In genomic region chr19:35103614-35104013, GRCh38 we compare ENCODE assay signal across 6 cellular contexts. TPM values are rescaled to one million over a fixed set of nuclear protein-coding genes. Genes with fewer than 3 reads are reported as not detected.
"Had no signal": no experiment of that assay in that cellular context is flagged by ENCODE, and none has a peak within 500 bp of the region (broad histone marks: within the 10 kb centered on the region; RNA-seq: fewer than 3 reads in every experiment).

No MANE protein-coding gene starts in this region.

RNA-seq across cellular contexts. Expression of gene FXYD3, which starts 12.0 kb away (rescaled TPM):
- total RNA-seq: activated CD4-positive, alpha-beta memory T cell treated with anti-CD3 and anti-CD28 coated beads, Interleukin-2, amount 10 ng/mL, durations not matched to agents 7 days and 5 days; activated CD8-positive, alpha-beta memory T cell treated with anti-CD3 and anti-CD28 coated beads, Interleukin-2, amount 10 ng/mL, durations not matched to agents 7 days and 5 days; SK-MEL-5 had no signal

RNA-seq across cellular contexts. Expression of gene LGI4, which starts 31.2 kb away (rescaled TPM):
- total RNA-seq: activated CD8-positive, alpha-beta memory T cell treated with anti-CD3 and anti-CD28 coated beads, Interleukin-2, amount 10 ng/mL, durations not matched to agents 7 days and 5 days; MCF 10A had no signal

RNA-seq across cellular contexts. Expression of gene FXYD1, which starts 35.0 kb away (rescaled TPM):
- total RNA-seq: MCF 10A, PC-9, SK-MEL-5 had no signal

RNA-seq across cellular contexts. Expression of gene FXYD7, which starts 39.4 kb away (rescaled TPM):
- total RNA-seq: MCF 10A, PC-9, Right ventricle myocardium inferior, SK-MEL-5 had no signal
